In genomic region chr19:12156254-12157058, GRCh38 we compare ENCODE assay signal across 1 cellular context.
TF ChIP-seq lines count a peak whose summit lies in the region.

TSS of gene ZNF625 (minus strand) at chr19:12156734. CDS start at chr19:12156558, 176 bp downstream.

TF ChIP-seq in SK-N-SH, 30 proteins besides CTCF, POLR2A, EP300 and RAD21 (continued from another document):
- TF ChIP-seq REST (IDR thresholded peaks at IDR 0.05; ENCODE audit: low read depth, low read length) (no peak), YY1 (IDR thresholded peaks at IDR 0.05; ENCODE audit: low read depth) (no peak), IRF3 (IDR thresholded peaks at IDR 0.05; ENCODE audit: low read depth, low read length) (no peak), MAX (IDR thresholded peaks at IDR 0.05; ENCODE audit: low read depth) (peak; percentile 61; the same call in 1 of the 2 replicates), NRF1 (IDR thresholded peaks at IDR 0.05; ENCODE audit: low read depth, low read length) (no peak), TEAD4 (IDR thresholded peaks at IDR 0.05; ENCODE audit: borderline replicate concordance, insufficient read depth) (no peak), SIN3A (IDR thresholded peaks at IDR 0.05; ENCODE audit: borderline replicate concordance, low read depth, low read length) (peak; percentile 64; the same call in 1 of the 2 replicates), FOXJ3 (CRISPR knock-in tag; IDR thresholded peaks at IDR 0.05) (no peak), FOXM1 (IDR thresholded peaks at IDR 0.05; ENCODE audit: low read depth) (no peak), EZH2phosphoT487 (IDR thresholded peaks at IDR 0.05; ENCODE audit: borderline replicate concordance, low read depth) (no peak), RFX5 (IDR thresholded peaks at IDR 0.05; ENCODE audit: low read length) (no peak)
TF ChIP-seq in SK-N-SH: peak in this region for 9.
